ENCODE assay signal across 8 cellular contexts in the genomic region with DNA sequence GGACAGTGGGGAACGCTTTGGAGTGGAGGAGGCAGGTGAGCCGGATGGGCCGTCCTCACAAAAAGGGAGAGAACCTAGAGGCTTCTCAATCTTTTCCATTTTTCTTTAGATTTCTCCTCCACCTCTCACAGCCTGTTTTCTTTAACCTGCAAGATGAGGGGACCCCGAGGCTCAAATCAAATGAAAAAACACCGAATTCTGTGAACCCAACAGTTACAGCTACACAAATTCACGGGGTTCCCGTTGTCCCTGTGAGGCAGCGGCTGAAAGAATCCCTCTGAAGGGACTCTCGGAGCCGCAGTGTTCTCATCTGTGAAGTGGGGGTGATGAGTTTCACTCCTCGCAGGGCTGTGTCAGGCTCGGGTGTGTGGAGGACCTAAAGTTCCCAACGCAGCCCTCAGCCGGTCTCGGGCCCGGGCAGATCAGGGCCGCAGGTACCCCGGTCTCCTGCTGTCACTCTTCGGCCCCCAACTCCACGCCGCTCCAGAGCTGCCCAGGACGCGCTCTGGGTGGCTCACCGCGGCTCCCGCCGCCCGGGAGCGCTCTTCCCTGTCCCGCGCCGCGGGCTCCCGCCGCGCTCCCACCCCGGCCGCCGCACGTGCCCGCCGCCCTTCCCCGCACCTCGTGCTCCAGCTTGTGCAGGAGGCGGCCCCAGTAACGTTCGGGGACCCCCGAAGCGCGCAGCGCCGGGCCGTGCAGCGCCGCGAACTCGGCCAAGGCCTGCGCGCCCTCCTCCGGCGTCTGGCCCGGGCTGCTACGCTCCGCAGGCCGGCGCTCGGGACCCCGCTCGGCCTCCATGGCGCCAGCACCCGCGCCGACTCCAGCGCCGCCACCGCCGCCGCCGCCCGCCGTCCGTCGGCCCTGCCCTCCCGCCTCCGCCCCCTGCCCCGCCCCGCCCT. TPM values are rescaled to one million over a fixed set of nuclear protein-coding genes. Genes with fewer than 3 reads are reported as not detected.
DNase-seq lines count a peak whose midpoint lies in the region; ATAC-seq and TF ChIP-seq lines count a peak whose summit lies in the region.

Gene TTLL12 (minus strand): TSS at position 863 of the 899 bp plus-strand sequence. CDS start 65 bp downstream, at position 798.

- peaks cover 38% of the 10 kb centered on the region for H3K79me2 ChIP-seq in KMS-11 (ENCODE audit: insufficient read depth, low read depth)

- H3K4me1 ChIP-seq in KMS-11 (ENCODE audit: low read depth, poor library complexity, severe bottlenecking), result peaks cover 20% of the 10 kb centered on the region

- peak within 1 kb of the TSS; percentile 99 for H2AFZ ChIP-seq in KMS-11 (ENCODE audit: low read depth)

- peak; percentile 59 for DNase-seq in COLO829 (ENCODE audit: low spot score)
- peak; percentile 95 for DNase-seq in GM20000 (ENCODE audit: low spot score)
- peak; percentile 35 to 55 (median 46) for DNase-seq in activated CD4-positive, CD25-positive, alpha-beta regulatory T cell (lab: John Stamatoyannopoulos, UW)
- peak; percentile 76 for DNase-seq in cerebellum (ENCODE audit: low spot score)
- DNase-seq in kidney tubule cell (ENCODE audit: low spot score), result peak; percentile 63
- DNase-seq in stimulated activated CD4-positive, alpha-beta T cell treated with anti-CD3 and anti-CD28 coated beads, Interleukin-15, amount 100 ng/mL, for 1 hour (ENCODE audit: low read depth in 1 of 2, low spot score in 1 of 2), result peak; percentile 41 to 53

- H3K4me3 ChIP-seq in KMS-11 (IDR thresholded peaks at IDR 0.05; ENCODE audit: insufficient read depth, low read depth, low read length), result no peak within 1 kb of the TSS

- H3K27ac ChIP-seq in KMS-11, result peak within 1 kb of the TSS; percentile 68

- TF ChIP-seq CTCF in GM20000 (IDR thresholded peaks at IDR 0.05; ENCODE audit: extremely low read depth, missing control alignments), result no peak
- no peak for TF ChIP-seq CTCF in KMS-11 (conservative IDR thresholded peaks at IDR 0.05; ENCODE audit: low read depth, low read length)

- H3K36me3 ChIP-seq in KMS-11 (ENCODE audit: insufficient read depth), result no peaks in the 10 kb centered on the region

- H4K20me1 ChIP-seq in KMS-11 (ENCODE audit: insufficient read depth), result no peaks in the 10 kb centered on the region

- ATAC-seq in HG03469 (IDR thresholded peaks at IDR 0.05; ENCODE audit: unreplicated experiment), result no peak

- peak within 1 kb of the TSS; percentile 90 for H3K9ac ChIP-seq in KMS-11

- H3K27me3 ChIP-seq in KMS-11 (ENCODE audit: insufficient read depth, low read depth), result peaks cover 4% of the 10 kb centered on the region; the same call in 1 of the 2 replicates

- H3K4me2 ChIP-seq in KMS-11, result peak within 1 kb of the TSS; percentile 96

RNA-seq across cellular contexts. Expression of gene TTLL12, which starts in this region (rescaled TPM):
- 17.7 TPM for total RNA-seq in cerebellum
